Comparison of ENCODE assay signal across 8 cellular contexts in the genomic region with DNA sequence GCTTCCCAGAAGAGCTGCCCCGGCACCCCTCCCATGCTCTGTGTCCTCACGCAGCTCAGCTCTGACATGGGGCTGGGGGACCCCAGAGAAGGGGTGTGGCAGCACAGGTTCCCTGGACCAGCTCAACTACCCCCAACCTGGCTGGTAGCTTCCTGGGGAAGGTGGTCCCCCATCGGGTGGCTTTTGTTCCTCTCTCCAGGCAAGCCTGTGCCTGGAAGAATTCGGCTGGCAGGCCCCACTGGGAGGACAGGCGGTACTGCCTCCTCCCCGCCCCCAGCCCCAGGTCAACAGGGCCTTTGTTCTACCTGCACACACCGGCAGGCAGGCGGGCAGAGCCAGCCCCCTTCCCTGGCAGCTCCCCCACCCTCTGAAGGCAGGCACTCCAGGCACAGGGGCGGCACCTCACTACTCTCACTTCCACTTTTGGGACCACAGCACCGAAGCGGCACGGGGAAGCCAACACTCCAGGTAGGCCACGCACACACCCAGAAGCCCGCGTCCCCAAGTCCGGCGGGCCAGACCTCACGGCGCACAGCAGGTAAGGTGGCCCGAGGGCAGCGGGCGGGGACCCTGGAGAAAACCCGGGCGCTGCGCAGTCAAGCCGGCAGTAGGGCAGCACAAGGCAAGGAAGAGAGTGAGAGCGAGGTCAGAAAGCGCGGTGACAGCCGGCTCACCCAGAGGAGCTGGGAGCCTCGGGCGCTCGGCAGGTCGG.
DNase-seq lines count a peak whose midpoint lies in the region; ATAC-seq lines count a peak whose summit lies in the region.

No MANE protein-coding gene starts in this region.

- H3K9me3 ChIP-seq in iPS-18c (ENCODE audit: control insufficient read depth, insufficient read depth, low read length) = no peaks in the 10 kb centered on the region

- peak; percentile 8 for DNase-seq in activated CD4-positive, alpha-beta T cell treated with anti-CD3 and anti-CD28 coated beads for 1 hour
- DNase-seq in activated CD4-positive, alpha-beta T cell treated with anti-CD3 and anti-CD28 coated beads, Interleukin-2, amount 50 U/mL, for 1 hour = no peak
- peak; percentile 49 for DNase-seq in NCI-H146 treated with DMSO at 0.1 percent for 48 hours (lab: John Stamatoyannopoulos, UW; ENCODE audit: unreplicated experiment)
- peak; percentile 30 for DNase-seq in activated naive CD8-positive, alpha-beta T cell treated with anti-CD3 and anti-CD28 coated beads, Interleukin-2, amount 50 U/mL, for 16 hours (ENCODE audit: low read depth, low spot score)
- DNase-seq in stimulated activated CD4-positive, alpha-beta T cell treated with anti-CD3 and anti-CD28 coated beads, Interleukin-15, amount 100 ng/mL, for 1 hour (ENCODE audit: low read depth in 1 of 2, low spot score in 1 of 2) = peak; percentile 4 to 35
- DNase-seq in kidney glomerular epithelial cell (lab: John Stamatoyannopoulos, UW) = no peak

- H3K4me3 ChIP-seq in iPS-18c (ENCODE audit: insufficient read depth, low read depth, low read length) = peak overlapping the region; percentile 77

- peak; percentile 38 for ATAC-seq in HG02623 (IDR thresholded peaks at IDR 0.05; ENCODE audit: unreplicated experiment)

Comparison
In these comparisons a context has a peak if more than half of its experiments do, and no peak if none do; other contexts are left out.
1. DNase-seq: peak in activated CD4-positive, alpha-beta T cell treated with anti-CD3 and anti-CD28 coated beads for 1 hour (single experiment), NCI-H146 treated with DMSO at 0.1 percent for 48 hours (single experiment), activated naive CD8-positive, alpha-beta T cell treated with anti-CD3 and anti-CD28 coated beads, Interleukin-2, amount 50 U/mL, for 16 hours (single experiment) and stimulated activated CD4-positive, alpha-beta T cell treated with anti-CD3 and anti-CD28 coated beads, Interleukin-15, amount 100 ng/mL, for 1 hour (2 of 2); none in activated CD4-positive, alpha-beta T cell treated with anti-CD3 and anti-CD28 coated beads, Interleukin-2, amount 50 U/mL, for 1 hour (single experiment) and kidney glomerular epithelial cell (single experiment).